Comparison of ENCODE assay signal across 33 cellular contexts in genomic region chr4:124777007-124777406, GRCh38.
"Had no signal": no experiment of that assay in that cellular context is flagged by ENCODE, and none has a peak within 500 bp of the region (broad histone marks: within the 10 kb centered on the region; RNA-seq: fewer than 3 reads in every experiment).

No MANE protein-coding gene starts in this region.

- H3K36me3 ChIP-seq: adrenal gland had no signal

- H3K4me2 ChIP-seq: PC-9 had no signal

- H3K27me3 ChIP-seq: adrenal gland had no signal

- ATAC-seq: activated naive CD4-positive, alpha-beta T cell treated with anti-CD3 and anti-CD28 coated beads, Interleukin-2, amount 50 U/mL, for 72 hours; activated T-cell treated with anti-CD3 and anti-CD28 coated beads, Interleukin-2, amount 50 U/mL, for 4 hours; Right ventricle myocardium inferior had no signal

- H3K4me1 ChIP-seq: adrenal gland had no signal

- H2AFZ ChIP-seq: PC-9 had no signal

- DNase-seq: activated B cell treated with CpG ODN at 0.5 μM for 24 hours; activated CD4-positive, alpha-beta memory T cell treated with anti-CD3 and anti-CD28 coated beads for 36 hours; activated CD4-positive, alpha-beta T cell treated with anti-CD3 and anti-CD28 coated beads for 4 hours; activated CD4-positive, alpha-beta T cell treated with anti-CD3 and anti-CD28 coated beads, Interleukin-2, amount 50 U/mL, for 1 hour; activated CD4-positive, CD25-positive, alpha-beta regulatory T cell treated with anti-CD3 and anti-CD28 coated beads, Interleukin-2, amount 50 U/mL, for 72 hours; activated CD8-positive, alpha-beta memory T cell treated with anti-CD3 and anti-CD28 coated beads, Interleukin-2, amount 50 U/mL, for 4 hours; activated gamma-delta T cell treated with Interleukin-2 at 50 U/mL for 16 hours; activated naive CD4-positive, alpha-beta T cell treated with anti-CD3 and anti-CD28 coated beads for 36 hours; activated T-cell treated with anti-CD3 and anti-CD28 coated beads for 4 hours; activated T-cell treated with anti-CD3 and anti-CD28 coated beads, Interleukin-2, amount 50 U/mL, for 4 hours; adrenal gland; Karpas-422; KBM-7; NCI-H1092; NCI-H1436 treated with DMSO at 0.1 percent for 48 hours; NCI-H1694 treated with DMSO at 0.1 percent for 48 hours; NCI-H2029; NCI-H510A; NCI-H526; NCI-H748 treated with DMSO at 0.1 percent for 48 hours; NK-92 treated with Interleukin-12 subunit alpha and Interleukin-12 subunit beta, amount 100 ng/mL, for 24 hours; PC-9; SW 1271; T-helper 1 cell; T-helper 2 cell; T-helper 9 cell had no signal

- H3K4me3 ChIP-seq: adrenal gland, PC-9 had no signal

- H3K27ac ChIP-seq: adrenal gland, PC-9, RWPE1, VCaP had no signal

- FAIRE-seq: astrocyte, bronchial epithelial cell, RCC 7860 had no signal
